8 cellular contexts compared by ENCODE assay signal in genomic region chr10:96090463-96090800, GRCh38. TPM values are rescaled to one million over a fixed set of nuclear protein-coding genes. Genes with fewer than 3 reads are reported as not detected.
DNase-seq lines count a peak whose midpoint lies in the region; ATAC-seq and TF ChIP-seq lines count a peak whose summit lies in the region.

No MANE protein-coding gene starts in this region.

- H2AFZ ChIP-seq in fibroblast of lung (ENCODE audit: low read length) = peak overlapping the region; percentile 99

- peak overlapping the region; percentile 95 for H3K4me3 Mint-ChIP-seq in T-helper 2 cell treated with Interferon-gamma antibody and Interleukin-4, amounts not matched to agents 5 μg/mL and 100 μg/mL, for 36 hours
- peak overlapping the region; percentile 84 to 90 for H3K4me3 Mint-ChIP-seq in stimulated activated naive B cell treated with anti-CD40 and anti-IgM and Interleukin-4, amounts not matched to agents 10 μg/mL and 1 μg/mL and 100 μg/mL, for 72 hours

- no peak for ATAC-seq in stimulated activated naive B cell treated with anti-CD40 and anti-IgM and Interleukin-4, amounts not matched to agents 10 μg/mL and 1 μg/mL and 100 μg/mL, for 72 hours (replicated peaks)
- no peak for ATAC-seq in HG02759 (IDR thresholded peaks at IDR 0.05; ENCODE audit: unreplicated experiment)
- ATAC-seq in GM19351 (IDR thresholded peaks at IDR 0.05; ENCODE audit: unreplicated experiment) = no peak
- ATAC-seq in HG03571 (IDR thresholded peaks at IDR 0.05; ENCODE audit: unreplicated experiment) = no peak

- H3K27me3 ChIP-seq in fibroblast of lung (ENCODE audit: control insufficient read depth, insufficient read depth, low read length) = peaks cover 7% of the 10 kb centered on the region

- peak overlapping the region; percentile 79 for H3K4me2 ChIP-seq in fibroblast of lung (ENCODE audit: extremely low read depth, insufficient read depth, low read length)

- peak overlapping the region; percentile 80 to 91 (median 84) for H3K4me3 ChIP-seq in fibroblast of lung (replicated peaks in 1 of 4; ENCODE audit: control extremely low read depth in 1 of 4, insufficient read depth in 1 of 4, low read depth in 3 of 4, low read length in 4 of 4)

- H3K9ac ChIP-seq in fibroblast of lung (ENCODE audit: insufficient read depth, low read length) = no peak overlapping the region

- DNase-seq in T-helper 2 cell treated with Interferon-gamma antibody and Interleukin-4, amounts not matched to agents 5 μg/mL and 100 μg/mL, for 36 hours (ENCODE audit: low spot score) = no peak
- DNase-seq in T-helper 2 cell (no peak), fibroblast of lung (ENCODE audit: low read depth in 2 of 2) (no peak)
- no peak for DNase-seq in stimulated activated naive B cell treated with anti-CD40 and anti-IgM and Interleukin-4, amounts not matched to agents 10 μg/mL and 1 μg/mL and 100 μg/mL, for 72 hours

- H3K9me3 ChIP-seq in fibroblast of lung (ENCODE audit: control insufficient read depth, insufficient read depth, low read depth, low read length) = no peaks in the 10 kb centered on the region

- H3K4me1 ChIP-seq in fibroblast of lung (ENCODE audit: control insufficient read depth, extremely low read depth, insufficient read depth, low read length) = no peaks in the 10 kb centered on the region

- H3K4me1 Mint-ChIP-seq in T-helper 2 cell treated with Interferon-gamma antibody and Interleukin-4, amounts not matched to agents 5 μg/mL and 100 μg/mL, for 36 hours (ENCODE audit: low read depth) = peaks cover 11% of the 10 kb centered on the region
- peaks cover 0 to 2% of the 10 kb centered on the region in 2 donors for H3K4me1 Mint-ChIP-seq in stimulated activated naive B cell treated with anti-CD40 and anti-IgM and Interleukin-4, amounts not matched to agents 10 μg/mL and 1 μg/mL and 100 μg/mL, for 72 hours

- TF ChIP-seq CTCF in VCaP (conservative IDR thresholded peaks at IDR 0.05) (no peak), fibroblast of lung (conservative IDR thresholded peaks at IDR 0.05 in 1 of 2, IDR thresholded peaks at IDR 0.05 in 1 of 2; ENCODE audit: low read depth in 1 of 2, low read length in 2 of 2) (no peak)

- peak overlapping the region; percentile 99 for H3K27ac Mint-ChIP-seq in T-helper 2 cell treated with Interferon-gamma antibody and Interleukin-4, amounts not matched to agents 5 μg/mL and 100 μg/mL, for 36 hours
- peak overlapping the region; percentile 99 for H3K27ac Mint-ChIP-seq in stimulated activated naive B cell treated with anti-CD40 and anti-IgM and Interleukin-4, amounts not matched to agents 10 μg/mL and 1 μg/mL and 100 μg/mL, for 72 hours

- peaks cover 17% of the 10 kb centered on the region for H3K36me3 Mint-ChIP-seq in T-helper 2 cell treated with Interferon-gamma antibody and Interleukin-4, amounts not matched to agents 5 μg/mL and 100 μg/mL, for 36 hours (ENCODE audit: low read depth)
- peaks cover 12 to 15% of the 10 kb centered on the region in 2 donors for H3K36me3 Mint-ChIP-seq in stimulated activated naive B cell treated with anti-CD40 and anti-IgM and Interleukin-4, amounts not matched to agents 10 μg/mL and 1 μg/mL and 100 μg/mL, for 72 hours

- H4K20me1 ChIP-seq in fibroblast of lung (ENCODE audit: control insufficient read depth, extremely low read depth, insufficient read depth, low read length) = no peaks in the 10 kb centered on the region

- H3K27me3 Mint-ChIP-seq in T-helper 2 cell treated with Interferon-gamma antibody and Interleukin-4, amounts not matched to agents 5 μg/mL and 100 μg/mL, for 36 hours (ENCODE audit: low read depth) = peaks cover 31% of the 10 kb centered on the region
- H3K27me3 Mint-ChIP-seq in stimulated activated naive B cell treated with anti-CD40 and anti-IgM and Interleukin-4, amounts not matched to agents 10 μg/mL and 1 μg/mL and 100 μg/mL, for 72 hours = peaks cover 29 to 34% of the 10 kb centered on the region in 2 donors

- peaks cover 6% of the 10 kb centered on the region for H3K9me3 Mint-ChIP-seq in T-helper 2 cell treated with Interferon-gamma antibody and Interleukin-4, amounts not matched to agents 5 μg/mL and 100 μg/mL, for 36 hours
- H3K9me3 Mint-ChIP-seq in stimulated activated naive B cell treated with anti-CD40 and anti-IgM and Interleukin-4, amounts not matched to agents 10 μg/mL and 1 μg/mL and 100 μg/mL, for 72 hours = peaks cover 0 to 2% of the 10 kb centered on the region in 2 donors

- H3K36me3 ChIP-seq in fibroblast of lung (ENCODE audit: control insufficient read depth, insufficient read depth, low read length) = no peaks in the 10 kb centered on the region

- H3K79me2 ChIP-seq in fibroblast of lung (ENCODE audit: control insufficient read depth, insufficient read depth, low read length) = no peaks in the 10 kb centered on the region

- H3K27ac ChIP-seq in VCaP = peak overlapping the region; percentile 87
- H3K27ac ChIP-seq in fibroblast of lung (ENCODE audit: insufficient read depth, low read length) = peak overlapping the region; percentile 95

RNA-seq across cellular contexts. Expression of gene ZNF518A, which starts 39.7 kb away (rescaled TPM):
- 16.4 and 19.0 TPM in 2 replicates for total RNA-seq in fibroblast of lung
- 4.0 and 5.2 TPM in 2 replicates for polyA plus RNA-seq in fibroblast of lung
- polyA plus RNA-seq in fibroblast of lung (2012) = 2.1 and 2.5 TPM in 2 replicates
- polyA minus RNA-seq in fibroblast of lung (ENCODE audit: low replicate concordance) = 0.15 and 1.2 TPM in 2 replicates

RNA-seq across cellular contexts. Expression of gene CCNJ, which starts 47.0 kb away (rescaled TPM):
- total RNA-seq in fibroblast of lung = 5.6 and 6.7 TPM in 2 replicates
- 5.7 and 6.5 TPM in 2 replicates for polyA plus RNA-seq in fibroblast of lung
- 3.5 and 3.8 TPM in 2 replicates for polyA plus RNA-seq in fibroblast of lung (2012)
- polyA minus RNA-seq in fibroblast of lung (ENCODE audit: low replicate concordance) = 1.5 and 3.0 TPM in 2 replicates
